Comparison of ENCODE assay signal across 8 cellular contexts in the genomic region with DNA sequence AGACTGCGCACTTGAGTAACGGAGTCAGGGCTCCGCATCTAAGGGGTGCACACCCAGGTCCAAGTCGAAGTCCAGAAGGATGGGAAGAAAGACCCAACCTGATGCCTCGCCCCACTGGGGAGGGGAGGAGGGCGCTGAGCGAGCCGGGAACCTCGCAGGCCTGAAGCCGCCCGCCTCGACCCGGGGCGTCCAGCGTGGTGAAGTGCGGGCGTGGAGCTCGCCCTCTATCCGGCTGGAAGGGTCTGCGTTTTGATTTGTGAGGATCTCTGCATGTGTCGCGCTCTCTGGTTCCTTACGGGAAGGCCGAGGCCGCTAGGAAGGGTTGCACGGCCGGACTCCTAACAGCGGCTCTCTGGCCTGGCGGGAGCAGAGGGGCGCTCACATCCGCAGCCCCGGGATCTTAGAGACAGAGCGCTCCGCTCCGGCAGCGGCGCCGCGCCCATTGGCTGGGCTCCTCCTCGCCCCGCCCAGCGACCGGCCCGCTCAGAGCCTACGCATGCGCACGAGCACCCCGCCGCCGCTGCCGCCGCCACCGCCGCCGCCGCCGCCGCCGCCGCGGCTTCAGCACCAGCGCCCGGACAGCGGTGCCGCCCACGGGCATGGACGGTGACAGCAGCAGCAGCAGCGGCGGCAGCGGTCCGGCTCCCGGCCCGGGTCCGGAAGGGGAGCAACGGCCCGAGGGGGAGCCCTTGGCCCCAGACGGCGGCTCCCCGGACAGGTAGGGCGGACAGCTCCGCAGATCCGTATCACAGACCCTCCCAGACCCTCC. TPM values are rescaled to one million over a fixed set of nuclear protein-coding genes. Genes with fewer than 3 reads are reported as not detected.
DNase-seq lines count a peak whose midpoint lies in the region; ATAC-seq, FAIRE-seq and TF ChIP-seq lines count a peak whose summit lies in the region.

A gene with protein sequence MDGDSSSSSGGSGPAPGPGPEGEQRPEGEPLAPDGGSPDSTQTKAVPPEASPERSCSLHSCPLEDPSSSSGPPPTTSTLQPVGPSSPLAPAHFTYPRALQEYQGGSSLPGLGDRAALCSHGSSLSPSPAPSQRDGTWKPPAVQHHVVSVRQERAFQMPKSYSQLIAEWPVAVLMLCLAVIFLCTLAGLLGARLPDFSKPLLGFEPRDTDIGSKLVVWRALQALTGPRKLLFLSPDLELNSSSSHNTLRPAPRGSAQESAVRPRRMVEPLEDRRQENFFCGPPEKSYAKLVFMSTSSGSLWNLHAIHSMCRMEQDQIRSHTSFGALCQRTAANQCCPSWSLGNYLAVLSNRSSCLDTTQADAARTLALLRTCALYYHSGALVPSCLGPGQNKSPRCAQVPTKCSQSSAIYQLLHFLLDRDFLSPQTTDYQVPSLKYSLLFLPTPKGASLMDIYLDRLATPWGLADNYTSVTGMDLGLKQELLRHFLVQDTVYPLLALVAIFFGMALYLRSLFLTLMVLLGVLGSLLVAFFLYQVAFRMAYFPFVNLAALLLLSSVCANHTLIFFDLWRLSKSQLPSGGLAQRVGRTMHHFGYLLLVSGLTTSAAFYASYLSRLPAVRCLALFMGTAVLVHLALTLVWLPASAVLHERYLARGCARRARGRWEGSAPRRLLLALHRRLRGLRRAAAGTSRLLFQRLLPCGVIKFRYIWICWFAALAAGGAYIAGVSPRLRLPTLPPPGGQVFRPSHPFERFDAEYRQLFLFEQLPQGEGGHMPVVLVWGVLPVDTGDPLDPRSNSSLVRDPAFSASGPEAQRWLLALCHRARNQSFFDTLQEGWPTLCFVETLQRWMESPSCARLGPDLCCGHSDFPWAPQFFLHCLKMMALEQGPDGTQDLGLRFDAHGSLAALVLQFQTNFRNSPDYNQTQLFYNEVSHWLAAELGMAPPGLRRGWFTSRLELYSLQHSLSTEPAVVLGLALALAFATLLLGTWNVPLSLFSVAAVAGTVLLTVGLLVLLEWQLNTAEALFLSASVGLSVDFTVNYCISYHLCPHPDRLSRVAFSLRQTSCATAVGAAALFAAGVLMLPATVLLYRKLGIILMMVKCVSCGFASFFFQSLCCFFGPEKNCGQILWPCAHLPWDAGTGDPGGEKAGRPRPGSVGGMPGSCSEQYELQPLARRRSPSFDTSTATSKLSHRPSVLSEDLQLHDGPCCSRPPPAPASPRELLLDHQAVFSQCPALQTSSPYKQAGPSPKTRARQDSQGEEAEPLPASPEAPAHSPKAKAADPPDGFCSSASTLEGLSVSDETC (N-terminal part only) (plus strand): TSS at position 497 of the 769 bp plus-strand sequence. CDS start 103 bp downstream, at position 600.

- no peak for TF ChIP-seq CTCF in coronary artery (IDR thresholded peaks at IDR 0.05)

- DNase-seq in AG20443 (ENCODE audit: low spot score) = peak; percentile 100
- DNase-seq in GM19239 (ENCODE audit: insufficient read length, low spot score) = peak; percentile 99
- peak; percentile 84 for DNase-seq in NCI-H748 (lab: John Stamatoyannopoulos, UW; ENCODE audit: unreplicated experiment)
- DNase-seq in activated CD4-positive, alpha-beta T cell treated with anti-CD3 and anti-CD28 coated beads, Interleukin-2, amount 50 U/mL, for 1 hour = peak; percentile 89
- DNase-seq in coronary artery (ENCODE audit: low spot score) = peak; percentile 88
- peak; percentile 89 for DNase-seq in left lobe of liver (ENCODE audit: low spot score)
- peak; percentile 88 for DNase-seq in stimulated activated CD4-positive, alpha-beta T cell treated with anti-CD3 and anti-CD28 coated beads, Interleukin-1b, Interleukin-23, amount 100 ng/mL, for 48 hours

- peak within 1 kb of the TSS; percentile 76 for H3K4me3 ChIP-seq in coronary artery

- H3K27ac ChIP-seq in coronary artery = peak within 1 kb of the TSS in 1 of 2 donors; percentile 33

- ATAC-seq in HG03432 (IDR thresholded peaks at IDR 0.05; ENCODE audit: unreplicated experiment) (peak; percentile 87), left lobe of liver (peak; percentile 84)

- peak; percentile 72 for FAIRE-seq in GM19239 (lab: Jason Lieb, UNC)

RNA-seq across cellular contexts. Expression of the gene that starts here (rescaled TPM):
- 0.25 TPM for total RNA-seq in left lobe of liver

Comparison
In these comparisons a context has a peak if more than half of its experiments do, and no peak if none do; other contexts are left out.
1. Peak in DNase-seq and ATAC-seq in left lobe of liver; RNA of the gene not detected or under 1 TPM.